ENCODE assay signal across 1 cellular context in the genomic region with DNA sequence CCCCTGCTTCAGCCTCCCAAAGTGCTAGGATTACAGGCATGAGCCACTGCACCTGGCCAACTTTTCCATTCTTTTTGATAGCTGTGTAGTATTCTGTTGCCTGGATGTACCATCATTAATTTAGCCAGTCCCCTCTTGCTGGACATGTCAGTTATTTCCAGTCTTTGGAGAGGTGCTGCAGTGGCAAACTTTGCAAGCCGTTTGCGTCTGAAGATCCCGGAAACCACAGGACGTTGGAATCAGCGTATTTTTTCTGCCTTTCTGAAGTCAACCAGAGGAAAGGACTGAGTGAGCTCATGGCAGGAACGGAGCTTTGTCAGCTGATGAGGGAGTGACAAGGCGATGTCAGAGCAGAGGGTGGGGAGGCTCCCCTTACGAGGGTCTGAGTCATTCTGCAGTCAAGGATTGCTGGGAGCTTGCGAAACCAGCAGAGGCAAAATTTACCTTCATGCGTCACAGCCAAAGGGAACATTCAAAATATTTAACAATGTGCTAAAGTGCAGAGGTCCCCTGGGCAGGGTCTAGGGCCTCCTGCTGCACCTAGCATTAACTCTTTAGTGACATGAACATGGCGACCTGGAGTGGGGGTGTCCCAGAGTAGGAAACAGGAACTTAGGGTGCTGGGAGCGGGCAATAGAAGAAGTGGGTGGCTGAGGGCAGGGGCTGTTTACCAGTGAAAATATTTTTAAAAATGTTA.
TF ChIP-seq lines count a peak whose summit lies in the region.

No MANE protein-coding gene starts in this region.

TF ChIP-seq in HepG2, 621 proteins besides CTCF, POLR2A, EP300 and RAD21 (continued from another document and continues in another):
- TF ChIP-seq, protein P1, sequence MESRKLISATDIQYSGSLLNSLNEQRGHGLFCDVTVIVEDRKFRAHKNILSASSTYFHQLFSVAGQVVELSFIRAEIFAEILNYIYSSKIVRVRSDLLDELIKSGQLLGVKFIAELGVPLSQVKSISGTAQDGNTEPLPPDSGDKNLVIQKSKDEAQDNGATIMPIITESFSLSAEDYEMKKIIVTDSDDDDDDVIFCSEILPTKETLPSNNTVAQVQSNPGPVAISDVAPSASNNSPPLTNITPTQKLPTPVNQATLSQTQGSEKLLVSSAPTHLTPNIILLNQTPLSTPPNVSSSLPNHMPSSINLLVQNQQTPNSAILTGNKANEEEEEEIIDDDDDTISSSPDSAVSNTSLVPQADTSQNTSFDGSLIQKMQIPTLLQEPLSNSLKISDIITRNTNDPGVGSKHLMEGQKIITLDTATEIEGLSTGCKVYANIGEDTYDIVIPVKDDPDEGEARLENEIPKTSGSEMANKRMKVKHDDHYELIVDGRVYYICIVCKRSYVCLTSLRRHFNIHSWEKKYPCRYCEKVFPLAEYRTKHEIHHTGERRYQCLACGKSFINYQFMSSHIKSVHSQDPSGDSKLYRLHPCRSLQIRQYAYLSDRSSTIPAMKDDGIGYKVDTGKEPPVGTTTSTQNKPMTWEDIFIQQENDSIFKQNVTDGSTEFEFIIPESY (CRISPR knock-in tag; IDR thresholded peaks at IDR 0.05), result peak; percentile 61; the same call in 1 of the 2 replicates
- TF ChIP-seq PCBP1 (IDR thresholded peaks at IDR 0.05; ENCODE audit: borderline replicate concordance, low read depth, low read length) (no peak), ZMYM4 (CRISPR knock-in tag; IDR thresholded peaks at IDR 0.05) (peak; percentile 82), ZFP1 (CRISPR knock-in tag; IDR thresholded peaks at IDR 0.05) (peak; percentile 72), ZNF570 (CRISPR knock-in tag; IDR thresholded peaks at IDR 0.05; ENCODE audit: borderline replicate concordance) (no peak), MYNN (CRISPR knock-in tag; IDR thresholded peaks at IDR 0.05; ENCODE audit: low read depth) (no peak), ZNF670 (CRISPR knock-in tag; IDR thresholded peaks at IDR 0.05; ENCODE audit: borderline replicate concordance) (no peak), NFE2 (CRISPR knock-in tag; IDR thresholded peaks at IDR 0.05) (0 out of 2 replicates have a peak, but pooled peaks have one; percentile 15), YEATS4 (CRISPR knock-in tag; IDR thresholded peaks at IDR 0.05; ENCODE audit: borderline replicate concordance) (peak; percentile 49; the same call in 1 of the 2 replicates), ZNF235 (CRISPR knock-in tag; IDR thresholded peaks at IDR 0.05; ENCODE audit: borderline replicate concordance) (no peak), HDAC2 (CRISPR knock-in tag; IDR thresholded peaks at IDR 0.05) (peak; percentile 90), ZKSCAN1 (IDR thresholded peaks at IDR 0.05; ENCODE audit: low read length) (no peak), ZFP36 (IDR thresholded peaks at IDR 0.05; ENCODE audit: borderline replicate concordance, low read depth, low read length, partially characterized antibody) (no peak), ZNF792 (CRISPR knock-in tag; IDR thresholded peaks at IDR 0.05) (peak; percentile 74)
- TF ChIP-seq, protein P2, sequence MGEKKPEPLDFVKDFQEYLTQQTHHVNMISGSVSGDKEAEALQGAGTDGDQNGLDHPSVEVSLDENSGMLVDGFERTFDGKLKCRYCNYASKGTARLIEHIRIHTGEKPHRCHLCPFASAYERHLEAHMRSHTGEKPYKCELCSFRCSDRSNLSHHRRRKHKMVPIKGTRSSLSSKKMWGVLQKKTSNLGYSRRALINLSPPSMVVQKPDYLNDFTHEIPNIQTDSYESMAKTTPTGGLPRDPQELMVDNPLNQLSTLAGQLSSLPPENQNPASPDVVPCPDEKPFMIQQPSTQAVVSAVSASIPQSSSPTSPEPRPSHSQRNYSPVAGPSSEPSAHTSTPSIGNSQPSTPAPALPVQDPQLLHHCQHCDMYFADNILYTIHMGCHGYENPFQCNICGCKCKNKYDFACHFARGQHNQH (CRISPR knock-in tag; IDR thresholded peaks at IDR 0.05), result peak; percentile 76; the same call in 1 of the 2 replicates
- TF ChIP-seq, protein P3, sequence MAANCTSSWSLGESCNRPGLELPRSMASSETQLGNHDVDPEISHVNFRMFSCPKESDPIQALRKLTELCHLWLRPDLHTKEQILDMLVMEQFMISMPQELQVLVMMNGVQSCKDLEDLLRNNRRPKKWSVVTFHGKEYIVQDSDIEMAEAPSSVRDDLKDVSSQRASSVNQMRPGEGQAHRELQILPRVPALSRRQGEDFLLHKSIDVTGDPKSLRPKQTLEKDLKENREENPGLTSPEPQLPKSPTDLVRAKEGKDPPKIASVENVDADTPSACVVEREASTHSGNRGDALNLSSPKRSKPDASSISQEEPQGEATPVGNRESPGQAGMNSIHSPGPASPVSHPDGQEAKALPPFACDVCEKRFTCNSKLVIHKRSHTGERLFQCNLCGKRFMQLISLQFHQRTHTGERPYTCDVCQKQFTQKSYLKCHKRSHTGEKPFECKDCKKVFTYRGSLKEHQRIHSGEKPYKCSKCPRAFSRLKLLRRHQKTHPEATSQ (CRISPR knock-in tag; IDR thresholded peaks at IDR 0.05; ENCODE audit: borderline replicate concordance), result no peak
- TF ChIP-seq, protein P4, sequence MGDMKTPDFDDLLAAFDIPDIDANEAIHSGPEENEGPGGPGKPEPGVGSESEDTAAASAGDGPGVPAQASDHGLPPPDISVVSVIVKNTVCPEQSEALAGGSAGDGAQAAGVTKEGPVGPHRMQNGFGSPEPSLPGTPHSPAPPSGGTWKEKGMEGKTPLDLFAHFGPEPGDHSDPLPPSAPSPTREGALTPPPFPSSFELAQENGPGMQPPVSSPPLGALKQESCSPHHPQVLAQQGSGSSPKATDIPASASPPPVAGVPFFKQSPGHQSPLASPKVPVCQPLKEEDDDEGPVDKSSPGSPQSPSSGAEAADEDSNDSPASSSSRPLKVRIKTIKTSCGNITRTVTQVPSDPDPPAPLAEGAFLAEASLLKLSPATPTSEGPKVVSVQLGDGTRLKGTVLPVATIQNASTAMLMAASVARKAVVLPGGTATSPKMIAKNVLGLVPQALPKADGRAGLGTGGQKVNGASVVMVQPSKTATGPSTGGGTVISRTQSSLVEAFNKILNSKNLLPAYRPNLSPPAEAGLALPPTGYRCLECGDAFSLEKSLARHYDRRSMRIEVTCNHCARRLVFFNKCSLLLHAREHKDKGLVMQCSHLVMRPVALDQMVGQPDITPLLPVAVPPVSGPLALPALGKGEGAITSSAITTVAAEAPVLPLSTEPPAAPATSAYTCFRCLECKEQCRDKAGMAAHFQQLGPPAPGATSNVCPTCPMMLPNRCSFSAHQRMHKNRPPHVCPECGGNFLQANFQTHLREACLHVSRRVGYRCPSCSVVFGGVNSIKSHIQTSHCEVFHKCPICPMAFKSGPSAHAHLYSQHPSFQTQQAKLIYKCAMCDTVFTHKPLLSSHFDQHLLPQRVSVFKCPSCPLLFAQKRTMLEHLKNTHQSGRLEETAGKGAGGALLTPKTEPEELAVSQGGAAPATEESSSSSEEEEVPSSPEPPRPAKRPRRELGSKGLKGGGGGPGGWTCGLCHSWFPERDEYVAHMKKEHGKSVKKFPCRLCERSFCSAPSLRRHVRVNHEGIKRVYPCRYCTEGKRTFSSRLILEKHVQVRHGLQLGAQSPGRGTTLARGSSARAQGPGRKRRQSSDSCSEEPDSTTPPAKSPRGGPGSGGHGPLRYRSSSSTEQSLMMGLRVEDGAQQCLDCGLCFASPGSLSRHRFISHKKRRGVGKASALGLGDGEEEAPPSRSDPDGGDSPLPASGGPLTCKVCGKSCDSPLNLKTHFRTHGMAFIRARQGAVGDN (CRISPR knock-in tag; IDR thresholded peaks at IDR 0.05), result peak; percentile 25; the same call in 1 of the 2 replicates
- TF ChIP-seq, protein P5, sequence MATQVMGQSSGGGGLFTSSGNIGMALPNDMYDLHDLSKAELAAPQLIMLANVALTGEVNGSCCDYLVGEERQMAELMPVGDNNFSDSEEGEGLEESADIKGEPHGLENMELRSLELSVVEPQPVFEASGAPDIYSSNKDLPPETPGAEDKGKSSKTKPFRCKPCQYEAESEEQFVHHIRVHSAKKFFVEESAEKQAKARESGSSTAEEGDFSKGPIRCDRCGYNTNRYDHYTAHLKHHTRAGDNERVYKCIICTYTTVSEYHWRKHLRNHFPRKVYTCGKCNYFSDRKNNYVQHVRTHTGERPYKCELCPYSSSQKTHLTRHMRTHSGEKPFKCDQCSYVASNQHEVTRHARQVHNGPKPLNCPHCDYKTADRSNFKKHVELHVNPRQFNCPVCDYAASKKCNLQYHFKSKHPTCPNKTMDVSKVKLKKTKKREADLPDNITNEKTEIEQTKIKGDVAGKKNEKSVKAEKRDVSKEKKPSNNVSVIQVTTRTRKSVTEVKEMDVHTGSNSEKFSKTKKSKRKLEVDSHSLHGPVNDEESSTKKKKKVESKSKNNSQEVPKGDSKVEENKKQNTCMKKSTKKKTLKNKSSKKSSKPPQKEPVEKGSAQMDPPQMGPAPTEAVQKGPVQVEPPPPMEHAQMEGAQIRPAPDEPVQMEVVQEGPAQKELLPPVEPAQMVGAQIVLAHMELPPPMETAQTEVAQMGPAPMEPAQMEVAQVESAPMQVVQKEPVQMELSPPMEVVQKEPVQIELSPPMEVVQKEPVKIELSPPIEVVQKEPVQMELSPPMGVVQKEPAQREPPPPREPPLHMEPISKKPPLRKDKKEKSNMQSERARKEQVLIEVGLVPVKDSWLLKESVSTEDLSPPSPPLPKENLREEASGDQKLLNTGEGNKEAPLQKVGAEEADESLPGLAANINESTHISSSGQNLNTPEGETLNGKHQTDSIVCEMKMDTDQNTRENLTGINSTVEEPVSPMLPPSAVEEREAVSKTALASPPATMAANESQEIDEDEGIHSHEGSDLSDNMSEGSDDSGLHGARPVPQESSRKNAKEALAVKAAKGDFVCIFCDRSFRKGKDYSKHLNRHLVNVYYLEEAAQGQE (IDR thresholded peaks at IDR 0.05; ENCODE audit: borderline replicate concordance in 1 of 2, low read depth in 1 of 2, low read length in 2 of 2), result peak in 1 of 2 experiments; percentile 27; a peak in 2 of 4 replicates
- TF ChIP-seq, protein P6, sequence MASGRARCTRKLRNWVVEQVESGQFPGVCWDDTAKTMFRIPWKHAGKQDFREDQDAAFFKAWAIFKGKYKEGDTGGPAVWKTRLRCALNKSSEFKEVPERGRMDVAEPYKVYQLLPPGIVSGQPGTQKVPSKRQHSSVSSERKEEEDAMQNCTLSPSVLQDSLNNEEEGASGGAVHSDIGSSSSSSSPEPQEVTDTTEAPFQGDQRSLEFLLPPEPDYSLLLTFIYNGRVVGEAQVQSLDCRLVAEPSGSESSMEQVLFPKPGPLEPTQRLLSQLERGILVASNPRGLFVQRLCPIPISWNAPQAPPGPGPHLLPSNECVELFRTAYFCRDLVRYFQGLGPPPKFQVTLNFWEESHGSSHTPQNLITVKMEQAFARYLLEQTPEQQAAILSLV (CRISPR knock-in tag; IDR thresholded peaks at IDR 0.05; ENCODE audit: borderline replicate concordance), result 0 out of 2 replicates have a peak, but pooled peaks have one; percentile 35
- TF ChIP-seq, protein P7, sequence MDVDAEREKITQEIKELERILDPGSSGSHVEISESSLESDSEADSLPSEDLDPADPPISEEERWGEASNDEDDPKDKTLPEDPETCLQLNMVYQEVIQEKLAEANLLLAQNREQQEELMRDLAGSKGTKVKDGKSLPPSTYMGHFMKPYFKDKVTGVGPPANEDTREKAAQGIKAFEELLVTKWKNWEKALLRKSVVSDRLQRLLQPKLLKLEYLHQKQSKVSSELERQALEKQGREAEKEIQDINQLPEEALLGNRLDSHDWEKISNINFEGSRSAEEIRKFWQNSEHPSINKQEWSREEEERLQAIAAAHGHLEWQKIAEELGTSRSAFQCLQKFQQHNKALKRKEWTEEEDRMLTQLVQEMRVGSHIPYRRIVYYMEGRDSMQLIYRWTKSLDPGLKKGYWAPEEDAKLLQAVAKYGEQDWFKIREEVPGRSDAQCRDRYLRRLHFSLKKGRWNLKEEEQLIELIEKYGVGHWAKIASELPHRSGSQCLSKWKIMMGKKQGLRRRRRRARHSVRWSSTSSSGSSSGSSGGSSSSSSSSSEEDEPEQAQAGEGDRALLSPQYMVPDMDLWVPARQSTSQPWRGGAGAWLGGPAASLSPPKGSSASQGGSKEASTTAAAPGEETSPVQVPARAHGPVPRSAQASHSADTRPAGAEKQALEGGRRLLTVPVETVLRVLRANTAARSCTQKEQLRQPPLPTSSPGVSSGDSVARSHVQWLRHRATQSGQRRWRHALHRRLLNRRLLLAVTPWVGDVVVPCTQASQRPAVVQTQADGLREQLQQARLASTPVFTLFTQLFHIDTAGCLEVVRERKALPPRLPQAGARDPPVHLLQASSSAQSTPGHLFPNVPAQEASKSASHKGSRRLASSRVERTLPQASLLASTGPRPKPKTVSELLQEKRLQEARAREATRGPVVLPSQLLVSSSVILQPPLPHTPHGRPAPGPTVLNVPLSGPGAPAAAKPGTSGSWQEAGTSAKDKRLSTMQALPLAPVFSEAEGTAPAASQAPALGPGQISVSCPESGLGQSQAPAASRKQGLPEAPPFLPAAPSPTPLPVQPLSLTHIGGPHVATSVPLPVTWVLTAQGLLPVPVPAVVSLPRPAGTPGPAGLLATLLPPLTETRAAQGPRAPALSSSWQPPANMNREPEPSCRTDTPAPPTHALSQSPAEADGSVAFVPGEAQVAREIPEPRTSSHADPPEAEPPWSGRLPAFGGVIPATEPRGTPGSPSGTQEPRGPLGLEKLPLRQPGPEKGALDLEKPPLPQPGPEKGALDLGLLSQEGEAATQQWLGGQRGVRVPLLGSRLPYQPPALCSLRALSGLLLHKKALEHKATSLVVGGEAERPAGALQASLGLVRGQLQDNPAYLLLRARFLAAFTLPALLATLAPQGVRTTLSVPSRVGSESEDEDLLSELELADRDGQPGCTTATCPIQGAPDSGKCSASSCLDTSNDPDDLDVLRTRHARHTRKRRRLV (CRISPR knock-in tag; IDR thresholded peaks at IDR 0.05), result no peak
- TF ChIP-seq, protein P8, sequence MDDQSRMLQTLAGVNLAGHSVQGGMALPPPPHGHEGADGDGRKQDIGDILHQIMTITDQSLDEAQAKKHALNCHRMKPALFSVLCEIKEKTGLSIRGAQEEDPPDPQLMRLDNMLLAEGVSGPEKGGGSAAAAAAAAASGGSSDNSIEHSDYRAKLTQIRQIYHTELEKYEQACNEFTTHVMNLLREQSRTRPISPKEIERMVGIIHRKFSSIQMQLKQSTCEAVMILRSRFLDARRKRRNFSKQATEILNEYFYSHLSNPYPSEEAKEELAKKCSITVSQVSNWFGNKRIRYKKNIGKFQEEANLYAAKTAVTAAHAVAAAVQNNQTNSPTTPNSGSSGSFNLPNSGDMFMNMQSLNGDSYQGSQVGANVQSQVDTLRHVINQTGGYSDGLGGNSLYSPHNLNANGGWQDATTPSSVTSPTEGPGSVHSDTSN (CRISPR knock-in tag; IDR thresholded peaks at IDR 0.05; ENCODE audit: borderline replicate concordance), result no peak
- TF ChIP-seq, protein P9, sequence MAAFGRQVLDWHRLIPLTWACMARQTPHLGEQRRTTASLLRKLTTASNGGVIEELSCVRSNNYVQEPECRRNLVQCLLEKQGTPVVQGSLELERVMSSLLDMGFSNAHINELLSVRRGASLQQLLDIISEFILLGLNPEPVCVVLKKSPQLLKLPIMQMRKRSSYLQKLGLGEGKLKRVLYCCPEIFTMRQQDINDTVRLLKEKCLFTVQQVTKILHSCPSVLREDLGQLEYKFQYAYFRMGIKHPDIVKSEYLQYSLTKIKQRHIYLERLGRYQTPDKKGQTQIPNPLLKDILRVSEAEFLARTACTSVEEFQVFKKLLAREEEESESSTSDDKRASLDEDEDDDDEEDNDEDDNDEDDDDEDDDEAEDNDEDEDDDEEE (CRISPR knock-in tag; IDR thresholded peaks at IDR 0.05), result 0 out of 2 replicates have a peak, but pooled peaks have one; percentile 66
